ENCODE assay signal across 8 cellular contexts in the genomic region with DNA sequence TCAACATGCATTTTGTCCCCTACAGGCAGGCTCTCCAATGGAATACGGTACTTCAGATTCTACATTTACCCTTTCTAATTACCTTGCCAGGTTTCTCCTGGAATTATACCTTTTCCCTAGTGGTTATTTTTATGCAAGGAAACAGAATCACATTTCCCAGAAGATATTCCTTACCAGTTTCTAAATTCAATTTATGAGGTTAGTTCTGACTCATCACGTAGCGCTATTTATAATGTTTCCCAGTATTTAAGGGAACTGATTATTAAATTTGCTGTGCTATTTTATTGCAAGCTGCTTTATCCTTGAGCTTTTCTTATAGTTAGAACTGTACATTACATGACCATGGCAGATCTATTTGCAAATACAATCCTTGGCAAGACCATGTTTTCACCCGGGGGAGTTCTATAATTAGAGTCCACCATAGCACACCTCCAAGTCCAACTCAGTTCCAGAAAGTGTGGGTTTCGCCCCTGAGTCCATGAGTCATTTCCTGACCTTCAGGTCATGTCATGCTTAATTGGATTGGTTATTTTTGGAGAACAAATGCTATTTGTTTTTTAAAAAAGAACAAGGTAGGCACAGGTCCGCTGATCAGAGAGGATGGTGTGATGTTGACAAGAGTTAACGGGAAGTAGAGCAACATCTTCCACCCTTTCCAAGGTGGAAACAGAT.
A peak's percentile ranks its signal among the peaks of the same experiment; 100 is the strongest.
DNase-seq lines count a peak whose midpoint lies in the region; ATAC-seq and TF ChIP-seq lines count a peak whose summit lies in the region.

No MANE protein-coding gene starts in this region.

- peaks cover 24% of the 10 kb centered on the region for H3K4me1 ChIP-seq in foreskin keratinocyte

- DNase-seq in COLO829 (ENCODE audit: low spot score) (peak; percentile 35), GM20000 (ENCODE audit: low spot score) (peak; percentile 56), foreskin keratinocyte (peak; percentile 32 to 38), AG08395 (ENCODE audit: low spot score) (no peak), medulla oblongata (ENCODE audit: extremely low spot score) (no peak), NCI-H345 (lab: John Stamatoyannopoulos, UW) (no peak)
- no peak for DNase-seq in activated T-cell treated with anti-CD3 and anti-CD28 coated beads, Interleukin-2, amount 50 U/mL, for 1 hour

- H3K27me3 ChIP-seq in foreskin keratinocyte = no peaks in the 10 kb centered on the region

- TF ChIP-seq CTCF in GM20000 (IDR thresholded peaks at IDR 0.05; ENCODE audit: extremely low read depth, missing control alignments) (no peak), foreskin keratinocyte (conservative IDR thresholded peaks at IDR 0.05) (no peak)

- H3K27ac ChIP-seq in foreskin keratinocyte = no peak overlapping the region

- peak; percentile 80 for ATAC-seq in HG03558 (IDR thresholded peaks at IDR 0.05; ENCODE audit: extremely low read depth, unreplicated experiment)
- peak; percentile 39 for ATAC-seq in foreskin keratinocyte

Comparison
In these comparisons a context has a peak if more than half of its experiments do, and no peak if none do; other contexts are left out.
1. DNase-seq: peak in COLO829 (single experiment), GM20000 (single experiment) and foreskin keratinocyte (2 of 2); none in AG08395 (single experiment), activated T-cell treated with anti-CD3 and anti-CD28 coated beads, Interleukin-2, amount 50 U/mL, for 1 hour (single experiment), medulla oblongata (single experiment) and NCI-H345 (single experiment).